In the genomic region with DNA sequence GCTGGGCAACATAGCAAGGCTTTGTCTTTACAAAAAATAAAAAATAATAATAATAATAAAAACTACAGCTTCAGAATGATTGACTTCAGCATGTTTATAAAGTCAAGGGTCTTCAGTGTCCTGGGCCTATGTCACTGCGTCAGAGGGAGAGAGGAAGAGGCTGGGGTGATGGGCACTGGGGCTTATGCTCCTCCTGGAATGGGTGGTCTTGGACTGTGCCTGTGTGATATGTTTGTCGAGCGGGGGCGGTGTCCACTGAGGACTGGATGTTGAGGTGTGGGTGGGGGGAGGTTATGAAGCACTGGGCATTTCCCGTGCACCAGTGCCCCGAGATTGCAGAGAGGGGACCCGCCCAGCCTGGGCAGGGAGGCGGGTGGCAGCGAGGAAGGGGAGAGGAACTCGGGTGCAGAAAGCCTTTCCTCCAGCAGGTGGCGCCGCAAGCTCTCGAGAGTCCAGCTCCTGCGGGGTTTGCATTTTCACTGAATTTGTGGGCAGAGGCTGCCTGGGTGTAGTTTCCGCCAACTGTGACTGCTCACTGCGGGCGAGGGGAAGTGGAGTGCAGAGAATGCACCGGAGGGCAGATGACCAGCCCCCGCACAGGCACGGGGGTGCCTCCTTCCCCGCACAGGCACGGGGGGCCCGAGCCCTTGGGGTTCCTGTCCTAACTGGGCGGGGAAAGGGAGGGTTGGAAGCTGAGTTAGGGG, we compare ENCODE assay signal across 1 cellular context.
TF ChIP-seq lines count a peak whose summit lies in the region.

No MANE protein-coding gene starts in this region.

TF ChIP-seq in HepG2, 621 proteins besides CTCF, POLR2A, EP300 and RAD21 (continued from another document and continues in another):
- TF ChIP-seq, protein P1, sequence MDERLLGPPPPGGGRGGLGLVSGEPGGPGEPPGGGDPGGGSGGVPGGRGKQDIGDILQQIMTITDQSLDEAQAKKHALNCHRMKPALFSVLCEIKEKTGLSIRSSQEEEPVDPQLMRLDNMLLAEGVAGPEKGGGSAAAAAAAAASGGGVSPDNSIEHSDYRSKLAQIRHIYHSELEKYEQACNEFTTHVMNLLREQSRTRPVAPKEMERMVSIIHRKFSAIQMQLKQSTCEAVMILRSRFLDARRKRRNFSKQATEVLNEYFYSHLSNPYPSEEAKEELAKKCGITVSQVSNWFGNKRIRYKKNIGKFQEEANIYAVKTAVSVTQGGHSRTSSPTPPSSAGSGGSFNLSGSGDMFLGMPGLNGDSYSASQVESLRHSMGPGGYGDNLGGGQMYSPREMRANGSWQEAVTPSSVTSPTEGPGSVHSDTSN (CRISPR knock-in tag; IDR thresholded peaks at IDR 0.05), result no peak
- TF ChIP-seq ZNF737 (CRISPR knock-in tag; IDR thresholded peaks at IDR 0.05; ENCODE audit: borderline replicate concordance) (no peak), CCDC6 (CRISPR knock-in tag; IDR thresholded peaks at IDR 0.05) (no peak), REPIN1 (CRISPR knock-in tag; IDR thresholded peaks at IDR 0.05; ENCODE audit: borderline replicate concordance, low read depth) (peak; percentile 88), ZNF768 (CRISPR knock-in tag; IDR thresholded peaks at IDR 0.05) (peak; percentile 56; the same call in 1 of the 2 replicates), ZNF230 (CRISPR knock-in tag; IDR thresholded peaks at IDR 0.05) (no peak), SOX5 (CRISPR knock-in tag; IDR thresholded peaks at IDR 0.05; ENCODE audit: borderline replicate concordance) (peak; percentile 45; the same call in 1 of the 2 replicates), TGIF2 (CRISPR knock-in tag; IDR thresholded peaks at IDR 0.05) (no peak), MAZ (IDR thresholded peaks at IDR 0.05; ENCODE audit: borderline replicate concordance, low read depth, low read length) (peak; percentile 58; the same call in 1 of the 2 replicates), MAZ (CRISPR knock-in tag; IDR thresholded peaks at IDR 0.05; ENCODE audit: low read depth) (peak; percentile 86), ZNF10 (CRISPR knock-in tag; IDR thresholded peaks at IDR 0.05; ENCODE audit: borderline replicate concordance, low read depth) (no peak), JUN (CRISPR knock-in tag; IDR thresholded peaks at IDR 0.05) (no peak), KMT2A (CRISPR knock-in tag; IDR thresholded peaks at IDR 0.05) (peak; percentile 86), FOXK2 (IDR thresholded peaks at IDR 0.05) (no peak), ZBTB7B (CRISPR knock-in tag; IDR thresholded peaks at IDR 0.05) (peak; percentile 80), JDP2 (CRISPR knock-in tag; IDR thresholded peaks at IDR 0.05; ENCODE audit: borderline replicate concordance) (no peak), CREB1 (IDR thresholded peaks at IDR 0.05) (no peak), CREB1 (CRISPR knock-in tag; IDR thresholded peaks at IDR 0.05) (no peak), NR1H2 (CRISPR knock-in tag; IDR thresholded peaks at IDR 0.05; ENCODE audit: borderline replicate concordance, low read depth) (no peak), DPF2 (CRISPR knock-in tag; IDR thresholded peaks at IDR 0.05; ENCODE audit: borderline replicate concordance, low read depth) (no peak), JARID2 (CRISPR knock-in tag; IDR thresholded peaks at IDR 0.05; ENCODE audit: insufficient replicate concordance) (peak; percentile 90), GLI4 (CRISPR knock-in tag; IDR thresholded peaks at IDR 0.05; ENCODE audit: borderline replicate concordance) (no peak), ELF1 (CRISPR knock-in tag; IDR thresholded peaks at IDR 0.05) (peak; percentile 33; the same call in 1 of the 2 replicates), SSRP1 (CRISPR knock-in tag; IDR thresholded peaks at IDR 0.05) (0 out of 2 replicates have a peak, but pooled peaks have one; percentile 51), SUZ12 (IDR thresholded peaks at IDR 0.05; ENCODE audit: low read depth, low read length) (no peak), CAMTA2 (CRISPR knock-in tag; IDR thresholded peaks at IDR 0.05; ENCODE audit: borderline replicate concordance) (no peak), SP4 (CRISPR knock-in tag; IDR thresholded peaks at IDR 0.05) (peak; percentile 69; the same call in 1 of the 2 replicates), ZNF24 (IDR thresholded peaks at IDR 0.05) (no peak), HMGA1 (CRISPR knock-in tag; conservative IDR thresholded peaks at IDR 0.05) (no peak), IRF2 (CRISPR knock-in tag; IDR thresholded peaks at IDR 0.05) (peak; percentile 52; the same call in 1 of the 2 replicates), CBX1 (IDR thresholded peaks at IDR 0.05; ENCODE audit: low read depth) (no peak), ZFP41 (CRISPR knock-in tag; IDR thresholded peaks at IDR 0.05; ENCODE audit: borderline replicate concordance) (no peak), ZNF337 (CRISPR knock-in tag; IDR thresholded peaks at IDR 0.05; ENCODE audit: borderline replicate concordance, low read depth) (no peak), ZNF547 (CRISPR knock-in tag; IDR thresholded peaks at IDR 0.05) (no peak), TRIM24 (CRISPR knock-in tag; IDR thresholded peaks at IDR 0.05) (no peak), KAT7 (CRISPR knock-in tag; IDR thresholded peaks at IDR 0.05; ENCODE audit: borderline replicate concordance) (0 out of 2 replicates have a peak, but pooled peaks have one; percentile 50), MAF1 (CRISPR knock-in tag; IDR thresholded peaks at IDR 0.05; ENCODE audit: borderline replicate concordance) (no peak), SPEN (CRISPR knock-in tag; IDR thresholded peaks at IDR 0.05; ENCODE audit: low read depth) (peak; percentile 34; the same call in 1 of the 2 replicates)
- TF ChIP-seq, protein P2, sequence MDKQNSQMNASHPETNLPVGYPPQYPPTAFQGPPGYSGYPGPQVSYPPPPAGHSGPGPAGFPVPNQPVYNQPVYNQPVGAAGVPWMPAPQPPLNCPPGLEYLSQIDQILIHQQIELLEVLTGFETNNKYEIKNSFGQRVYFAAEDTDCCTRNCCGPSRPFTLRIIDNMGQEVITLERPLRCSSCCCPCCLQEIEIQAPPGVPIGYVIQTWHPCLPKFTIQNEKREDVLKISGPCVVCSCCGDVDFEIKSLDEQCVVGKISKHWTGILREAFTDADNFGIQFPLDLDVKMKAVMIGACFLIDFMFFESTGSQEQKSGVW (CRISPR knock-in tag; IDR thresholded peaks at IDR 0.05; ENCODE audit: borderline replicate concordance), result no peak
- TF ChIP-seq, protein P3, sequence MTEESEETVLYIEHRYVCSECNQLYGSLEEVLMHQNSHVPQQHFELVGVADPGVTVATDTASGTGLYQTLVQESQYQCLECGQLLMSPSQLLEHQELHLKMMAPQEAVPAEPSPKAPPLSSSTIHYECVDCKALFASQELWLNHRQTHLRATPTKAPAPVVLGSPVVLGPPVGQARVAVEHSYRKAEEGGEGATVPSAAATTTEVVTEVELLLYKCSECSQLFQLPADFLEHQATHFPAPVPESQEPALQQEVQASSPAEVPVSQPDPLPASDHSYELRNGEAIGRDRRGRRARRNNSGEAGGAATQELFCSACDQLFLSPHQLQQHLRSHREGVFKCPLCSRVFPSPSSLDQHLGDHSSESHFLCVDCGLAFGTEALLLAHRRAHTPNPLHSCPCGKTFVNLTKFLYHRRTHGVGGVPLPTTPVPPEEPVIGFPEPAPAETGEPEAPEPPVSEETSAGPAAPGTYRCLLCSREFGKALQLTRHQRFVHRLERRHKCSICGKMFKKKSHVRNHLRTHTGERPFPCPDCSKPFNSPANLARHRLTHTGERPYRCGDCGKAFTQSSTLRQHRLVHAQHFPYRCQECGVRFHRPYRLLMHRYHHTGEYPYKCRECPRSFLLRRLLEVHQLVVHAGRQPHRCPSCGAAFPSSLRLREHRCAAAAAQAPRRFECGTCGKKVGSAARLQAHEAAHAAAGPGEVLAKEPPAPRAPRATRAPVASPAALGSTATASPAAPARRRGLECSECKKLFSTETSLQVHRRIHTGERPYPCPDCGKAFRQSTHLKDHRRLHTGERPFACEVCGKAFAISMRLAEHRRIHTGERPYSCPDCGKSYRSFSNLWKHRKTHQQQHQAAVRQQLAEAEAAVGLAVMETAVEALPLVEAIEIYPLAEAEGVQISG (CRISPR knock-in tag; IDR thresholded peaks at IDR 0.05), result peak; percentile 42; the same call in 1 of the 2 replicates
- TF ChIP-seq, protein P4, sequence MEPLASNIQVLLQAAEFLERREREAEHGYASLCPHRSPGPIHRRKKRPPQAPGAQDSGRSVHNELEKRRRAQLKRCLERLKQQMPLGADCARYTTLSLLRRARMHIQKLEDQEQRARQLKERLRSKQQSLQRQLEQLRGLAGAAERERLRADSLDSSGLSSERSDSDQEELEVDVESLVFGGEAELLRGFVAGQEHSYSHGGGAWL (CRISPR knock-in tag; IDR thresholded peaks at IDR 0.05), result no peak
- TF ChIP-seq, protein P5, sequence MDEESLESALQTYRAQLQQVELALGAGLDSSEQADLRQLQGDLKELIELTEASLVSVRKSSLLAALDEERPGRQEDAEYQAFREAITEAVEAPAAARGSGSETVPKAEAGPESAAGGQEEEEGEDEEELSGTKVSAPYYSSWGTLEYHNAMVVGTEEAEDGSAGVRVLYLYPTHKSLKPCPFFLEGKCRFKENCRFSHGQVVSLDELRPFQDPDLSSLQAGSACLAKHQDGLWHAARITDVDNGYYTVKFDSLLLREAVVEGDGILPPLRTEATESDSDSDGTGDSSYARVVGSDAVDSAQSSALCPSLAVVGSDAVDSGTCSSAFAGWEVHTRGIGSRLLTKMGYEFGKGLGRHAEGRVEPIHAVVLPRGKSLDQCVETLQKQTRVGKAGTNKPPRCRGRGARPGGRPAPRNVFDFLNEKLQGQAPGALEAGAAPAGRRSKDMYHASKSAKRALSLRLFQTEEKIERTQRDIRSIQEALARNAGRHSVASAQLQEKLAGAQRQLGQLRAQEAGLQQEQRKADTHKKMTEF (CRISPR knock-in tag; IDR thresholded peaks at IDR 0.05), result peak; percentile 64; the same call in 1 of the 2 replicates
- TF ChIP-seq, protein P6, sequence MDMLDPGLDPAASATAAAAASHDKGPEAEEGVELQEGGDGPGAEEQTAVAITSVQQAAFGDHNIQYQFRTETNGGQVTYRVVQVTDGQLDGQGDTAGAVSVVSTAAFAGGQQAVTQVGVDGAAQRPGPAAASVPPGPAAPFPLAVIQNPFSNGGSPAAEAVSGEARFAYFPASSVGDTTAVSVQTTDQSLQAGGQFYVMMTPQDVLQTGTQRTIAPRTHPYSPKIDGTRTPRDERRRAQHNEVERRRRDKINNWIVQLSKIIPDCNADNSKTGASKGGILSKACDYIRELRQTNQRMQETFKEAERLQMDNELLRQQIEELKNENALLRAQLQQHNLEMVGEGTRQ (IDR thresholded peaks at IDR 0.05; ENCODE audit: low read depth, low read length), result no peak
- TF ChIP-seq, protein P6 (CRISPR knock-in tag; IDR thresholded peaks at IDR 0.05; ENCODE audit: borderline replicate concordance), result no peak
- TF ChIP-seq, protein P7, sequence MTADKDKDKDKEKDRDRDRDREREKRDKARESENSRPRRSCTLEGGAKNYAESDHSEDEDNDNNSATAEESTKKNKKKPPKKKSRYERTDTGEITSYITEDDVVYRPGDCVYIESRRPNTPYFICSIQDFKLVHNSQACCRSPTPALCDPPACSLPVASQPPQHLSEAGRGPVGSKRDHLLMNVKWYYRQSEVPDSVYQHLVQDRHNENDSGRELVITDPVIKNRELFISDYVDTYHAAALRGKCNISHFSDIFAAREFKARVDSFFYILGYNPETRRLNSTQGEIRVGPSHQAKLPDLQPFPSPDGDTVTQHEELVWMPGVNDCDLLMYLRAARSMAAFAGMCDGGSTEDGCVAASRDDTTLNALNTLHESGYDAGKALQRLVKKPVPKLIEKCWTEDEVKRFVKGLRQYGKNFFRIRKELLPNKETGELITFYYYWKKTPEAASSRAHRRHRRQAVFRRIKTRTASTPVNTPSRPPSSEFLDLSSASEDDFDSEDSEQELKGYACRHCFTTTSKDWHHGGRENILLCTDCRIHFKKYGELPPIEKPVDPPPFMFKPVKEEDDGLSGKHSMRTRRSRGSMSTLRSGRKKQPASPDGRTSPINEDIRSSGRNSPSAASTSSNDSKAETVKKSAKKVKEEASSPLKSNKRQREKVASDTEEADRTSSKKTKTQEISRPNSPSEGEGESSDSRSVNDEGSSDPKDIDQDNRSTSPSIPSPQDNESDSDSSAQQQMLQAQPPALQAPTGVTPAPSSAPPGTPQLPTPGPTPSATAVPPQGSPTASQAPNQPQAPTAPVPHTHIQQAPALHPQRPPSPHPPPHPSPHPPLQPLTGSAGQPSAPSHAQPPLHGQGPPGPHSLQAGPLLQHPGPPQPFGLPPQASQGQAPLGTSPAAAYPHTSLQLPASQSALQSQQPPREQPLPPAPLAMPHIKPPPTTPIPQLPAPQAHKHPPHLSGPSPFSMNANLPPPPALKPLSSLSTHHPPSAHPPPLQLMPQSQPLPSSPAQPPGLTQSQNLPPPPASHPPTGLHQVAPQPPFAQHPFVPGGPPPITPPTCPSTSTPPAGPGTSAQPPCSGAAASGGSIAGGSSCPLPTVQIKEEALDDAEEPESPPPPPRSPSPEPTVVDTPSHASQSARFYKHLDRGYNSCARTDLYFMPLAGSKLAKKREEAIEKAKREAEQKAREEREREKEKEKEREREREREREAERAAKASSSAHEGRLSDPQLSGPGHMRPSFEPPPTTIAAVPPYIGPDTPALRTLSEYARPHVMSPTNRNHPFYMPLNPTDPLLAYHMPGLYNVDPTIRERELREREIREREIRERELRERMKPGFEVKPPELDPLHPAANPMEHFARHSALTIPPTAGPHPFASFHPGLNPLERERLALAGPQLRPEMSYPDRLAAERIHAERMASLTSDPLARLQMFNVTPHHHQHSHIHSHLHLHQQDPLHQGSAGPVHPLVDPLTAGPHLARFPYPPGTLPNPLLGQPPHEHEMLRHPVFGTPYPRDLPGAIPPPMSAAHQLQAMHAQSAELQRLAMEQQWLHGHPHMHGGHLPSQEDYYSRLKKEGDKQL (CRISPR knock-in tag; IDR thresholded peaks at IDR 0.05; ENCODE audit: low read depth), result no peak
- TF ChIP-seq, protein P8, sequence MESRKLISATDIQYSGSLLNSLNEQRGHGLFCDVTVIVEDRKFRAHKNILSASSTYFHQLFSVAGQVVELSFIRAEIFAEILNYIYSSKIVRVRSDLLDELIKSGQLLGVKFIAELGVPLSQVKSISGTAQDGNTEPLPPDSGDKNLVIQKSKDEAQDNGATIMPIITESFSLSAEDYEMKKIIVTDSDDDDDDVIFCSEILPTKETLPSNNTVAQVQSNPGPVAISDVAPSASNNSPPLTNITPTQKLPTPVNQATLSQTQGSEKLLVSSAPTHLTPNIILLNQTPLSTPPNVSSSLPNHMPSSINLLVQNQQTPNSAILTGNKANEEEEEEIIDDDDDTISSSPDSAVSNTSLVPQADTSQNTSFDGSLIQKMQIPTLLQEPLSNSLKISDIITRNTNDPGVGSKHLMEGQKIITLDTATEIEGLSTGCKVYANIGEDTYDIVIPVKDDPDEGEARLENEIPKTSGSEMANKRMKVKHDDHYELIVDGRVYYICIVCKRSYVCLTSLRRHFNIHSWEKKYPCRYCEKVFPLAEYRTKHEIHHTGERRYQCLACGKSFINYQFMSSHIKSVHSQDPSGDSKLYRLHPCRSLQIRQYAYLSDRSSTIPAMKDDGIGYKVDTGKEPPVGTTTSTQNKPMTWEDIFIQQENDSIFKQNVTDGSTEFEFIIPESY (CRISPR knock-in tag; IDR thresholded peaks at IDR 0.05), result peak; percentile 97
